8 cellular contexts compared by ENCODE assay signal in genomic region chr18:62324917-62325805, GRCh38. TPM values are rescaled to one million over a fixed set of nuclear protein-coding genes. Genes with fewer than 3 reads are reported as not detected.
DNase-seq lines count a peak whose midpoint lies in the region; ATAC-seq, FAIRE-seq and TF ChIP-seq lines count a peak whose summit lies in the region.

Gene TNFRSF11A, plus strand, starts transcription at chr18:62325310. Its CDS starts 43 bp downstream, at chr18:62325353.

- FAIRE-seq in K562 (lab: Jason Lieb, UNC) = no peak

- BruUV-seq in K562 (replicated peaks; lab: Mats Ljungman, UMichigan) = no TSS peak

- peak within 1 kb of the TSS; percentile 37 for H3K4me3 ChIP-seq in K562
- H3K4me3 ChIP-seq in kidney epithelial cell (ENCODE audit: low read depth, low read length) = peak within 1 kb of the TSS; percentile 50

- H3K27ac ChIP-seq in K562 (ENCODE audit: extremely low read depth, low read depth, low read length) = no peak within 1 kb of the TSS

- H2AFZ ChIP-seq in K562 (ENCODE audit: low read depth, low read length) = peak within 1 kb of the TSS; percentile 72

- peak in 2 of 3 experiments; percentile 25 to 48; a peak in 2 of 6 replicates for TF ChIP-seq CTCF in K562 (IDR thresholded peaks at IDR 0.05 in 2 of 3, conservative IDR thresholded peaks at IDR 0.05 in 1 of 3; ENCODE audit: insufficient read depth in 2 of 3, low read depth in 1 of 3, low read length in 3 of 3)
- no peak for TF ChIP-seq CTCF in kidney epithelial cell (IDR thresholded peaks at IDR 0.05; ENCODE audit: insufficient read depth, low read length, poor library complexity, severe bottlenecking)

- POLR2A ChIA-PET in K562 (lab: Yijun Ruan, JAX) = no interaction called here

- H3K36me3 Mint-ChIP-seq in T-helper 17 cell (ENCODE audit: low read depth) = peaks cover 2% of the 10 kb centered on the region

- in situ Hi-C loops in K562 (cut with MboI) = no loop called here

- peaks cover 69% of the 10 kb centered on the region for H3K27me3 Mint-ChIP-seq in T-helper 17 cell

- peak within 1 kb of the TSS in 1 of 2 experiments; percentile 79; a peak in 2 of 4 replicates for H3K9ac ChIP-seq in K562 (ENCODE audit: insufficient read depth in 1 of 2, low read depth in 2 of 2, low read length in 2 of 2)

- no peaks in the 10 kb centered on the region for H3K9me1 ChIP-seq in K562 (ENCODE audit: control insufficient read depth, insufficient read depth, low read length)

- H3K9me3 ChIP-seq in T-helper 17 cell (ENCODE audit: control insufficient read depth, low read length, poor library complexity, severe bottlenecking) = no peaks in the 10 kb centered on the region
- H3K9me3 ChIP-seq in K562 (replicated peaks; ENCODE audit: control insufficient read depth, insufficient read depth, low read depth, low read length) = no peaks in the 10 kb centered on the region

- peaks cover 23% of the 10 kb centered on the region for H3K4me1 Mint-ChIP-seq in T-helper 17 cell

- H4K20me1 ChIP-seq in K562 (replicated peaks; ENCODE audit: control insufficient read depth, insufficient read depth, low read length) = no peaks in the 10 kb centered on the region; the same call in 1 of the 2 replicates

- CTCF ChIA-PET in K562 (lab: Yijun Ruan, JAX; ENCODE audit: low intra/inter-chr PET ratio) = interaction anchor here (1.1 kb wide), 1 partner anchor 259 kb away, joined by 5 read pairs; no protein-coding TSS in a partner anchor

- no peak for TF ChIP-seq POLR2A in K562 (conservative IDR thresholded peaks at IDR 0.05)

- H3K4me1 ChIP-seq in K562 (replicated peaks in 1 of 2; ENCODE audit: control insufficient read depth in 2 of 2, insufficient read depth in 2 of 2, low read length in 2 of 2) = peaks cover 4 to 20% of the 10 kb centered on the region in 2 experiments; a peak in 3 of 5 replicates

- peak within 1 kb of the TSS; percentile 68 for H3K27ac Mint-ChIP-seq in T-helper 17 cell

- 3% methylated on average over 18 of the region's 99 CpGs for WGBS in K562 (ENCODE audit: insufficient coverage, low coverage, missing lambda C conversion rate)

- ATAC-seq in GM21381 (IDR thresholded peaks at IDR 0.05; ENCODE audit: unreplicated experiment) (peak; percentile 64), T-helper 17 cell (peak; percentile 88), K562 (peak; percentile 95)

- no peaks in the 10 kb centered on the region for H3K79me2 ChIP-seq in K562 (ENCODE audit: control insufficient read depth, insufficient read depth, low read length)

- peak within 1 kb of the TSS; percentile 52 for H3K4me2 ChIP-seq in K562 (ENCODE audit: insufficient read depth, low read length)

- DNase-seq in DMS53 treated with DMSO at 0.1 percent for 48 hours (lab: John Stamatoyannopoulos, UW; ENCODE audit: unreplicated experiment) (peak; percentile 63), HUDEP-2 (lab: John Stamatoyannopoulos, UW; ENCODE audit: unreplicated experiment in 76 of 76) (peak in 46 of 76 experiments; percentile 11 to 66 (median 39)), T-helper 17 cell (peak; percentile 52 to 64 (median 57)), K562 (ENCODE audit: extremely low read depth in 1 of 4, low spot score in 3 of 4) (peak; percentile 46 to 83 (median 80)), kidney epithelial cell (ENCODE audit: low read depth) (no peak), pons (ENCODE audit: low spot score) (no peak)
- DNase-seq in stimulated activated CD4-positive, alpha-beta T cell treated with anti-CD3 and anti-CD28 coated beads, Interleukin-4, amount 100 ng/mL, for 4 hours = peak; percentile 48 to 70

- no peak for TF ChIP-seq RAD21 in K562 (CRISPR knock-in tag; conservative IDR thresholded peaks at IDR 0.05 in 1 of 2, IDR thresholded peaks at IDR 0.05 in 1 of 2)

- peaks cover 20 to 30% of the 10 kb centered on the region in 2 experiments for H3K27me3 ChIP-seq in K562 (ENCODE audit: control insufficient read depth in 2 of 2, insufficient read depth in 2 of 2, low read length in 2 of 2)
- peaks cover 16% of the 10 kb centered on the region for H3K27me3 ChIP-seq in kidney epithelial cell (ENCODE audit: control insufficient read depth, insufficient read depth, low read length)

- intact Hi-C loops in K562 (cut with micrococcal nuclease) = loop anchor here (10.0 kb wide), 1 partner anchor 140 kb away; the partner anchor contains the start of genes PIGN and RELCH

- peak within 1 kb of the TSS; percentile 88 for H3K4me3 Mint-ChIP-seq in T-helper 17 cell

- no peaks in the 10 kb centered on the region for H3K36me3 ChIP-seq in K562 (ENCODE audit: control insufficient read depth, insufficient read depth, low read length)
- H3K36me3 ChIP-seq in kidney epithelial cell (ENCODE audit: control insufficient read depth, insufficient read depth, low read length) = no peaks in the 10 kb centered on the region

- no peak for TF ChIP-seq EP300 in K562 (IDR thresholded peaks at IDR 0.05; ENCODE audit: low read length)

TF ChIP-seq in K562, 482 proteins besides CTCF, POLR2A, EP300 and RAD21:
- TF ChIP-seq NONO (IDR thresholded peaks at IDR 0.05; ENCODE audit: low read depth in 2 of 2, low read length in 1 of 2) = 0 out of 4 replicates have a peak, but pooled peaks of 1 of the 2 experiments have one; percentile 16
- no peak for TF ChIP-seq ZBED1 (IDR thresholded peaks at IDR 0.05)
- TF ChIP-seq E2F6 (IDR thresholded peaks at IDR 0.05; ENCODE audit: borderline replicate concordance in 1 of 2, extremely low read depth in 1 of 2, insufficient read depth in 1 of 2, insufficient read length in 1 of 2, low read depth in 1 of 2, low read length in 1 of 2, poor library complexity in 1 of 2, severe bottlenecking in 1 of 2) = peak in 1 of 2 experiments; percentile 28

RNA-seq across cellular contexts. Expression of gene TNFRSF11A, which starts in this region (rescaled TPM):
- total RNA-seq in T-helper 17 cell = 1 to 10 TPM; 1.2 to 3.1 TPM
- 0.23 TPM in 1 of 2 replicates, not detected in the other for total RNA-seq in K562 (2011; cell fraction: chromatin; rRNA removed; ENCODE audit: low replicate concordance)
- total RNA-seq in K562 (2011; cell fraction: nucleolus; rRNA removed) = not detected in 2 replicates
- 0.15 TPM in 1 of 2 replicates, not detected in the other for total RNA-seq in K562 (2011; cell fraction: nucleoplasm; rRNA removed)
- not detected in 2 replicates for total RNA-seq in K562 (2014; rRNA removed)
- not detected in 2 replicates for total RNA-seq in K562 (2014; rRNA removed; fragmentation: Illumina TruSeq; extraction: Trizol)
- not detected in 2 replicates for total RNA-seq in K562 (2015; rRNA removed; fragmentation: Illumina TruSeq; extraction: Trizol)
- total RNA-seq in K562 (2021) = 0.04 TPM in 2 replicates
- 0.05 and 0.06 TPM in 2 replicates for polyA plus RNA-seq in K562 (2011; rRNA removed)
- polyA plus RNA-seq in K562 (2011; cell fraction: cytosol; rRNA removed) = 0.01 and 0.04 TPM in 2 replicates
- polyA plus RNA-seq in K562 (2011; cell fraction: nucleus; rRNA removed) = 0.01 and 0.04 TPM in 2 replicates
- 0.04 and 0.12 TPM in 2 replicates for polyA plus RNA-seq in K562 (2012)
- 0.03 TPM in 1 of 2 replicates, not detected in the other for polyA plus RNA-seq in K562 (2014; fragmentation: Illumina TruSeq; extraction: Trizol)
- not detected for polyA plus RNA-seq in K562 (2014; fragmentation: Nextera tagmentation; extraction: Ambion mirVana)
- 0.03 TPM in 1 of 2 replicates, not detected in the other for polyA plus RNA-seq in K562 (2014; rRNA removed)
- 0.06 and 0.11 TPM in 2 replicates for polyA minus RNA-seq in K562 (2011; rRNA and poly(A)+ RNA removed)
- polyA minus RNA-seq in K562 (2011; cell fraction: cytosol; rRNA and poly(A)+ RNA removed) = 0.67 TPM in 1 of 2 replicates, not detected in the other
- not detected in 2 replicates for polyA minus RNA-seq in K562 (2011; cell fraction: nucleus; rRNA and poly(A)+ RNA removed)
- total RNA-seq in kidney epithelial cell = 0.42 and 4.4 TPM in 2 replicates

Comparison
In these comparisons a context has a peak if more than half of its experiments do, and no peak if none do; other contexts are left out.
1. Peak in DNase-seq, ATAC-seq, H3K4me3 ChIP-seq and H3K4me2 ChIP-seq in K562; RNA of the gene not detected or under 1 TPM.
2. DNase-seq: peak in DMS53 treated with DMSO at 0.1 percent for 48 hours (single experiment), HUDEP-2 (46 of 76), T-helper 17 cell (3 of 3) and stimulated activated CD4-positive, alpha-beta T cell treated with anti-CD3 and anti-CD28 coated beads, Interleukin-4, amount 100 ng/mL, for 4 hours (2 of 2); none in kidney epithelial cell (single experiment) and pons (single experiment).
3. Peak in every context shown above with its lines, with median percentiles within 50 percentile points of each other: ATAC-seq.